ENCODE assay signal across 1 cellular context in the genomic region with DNA sequence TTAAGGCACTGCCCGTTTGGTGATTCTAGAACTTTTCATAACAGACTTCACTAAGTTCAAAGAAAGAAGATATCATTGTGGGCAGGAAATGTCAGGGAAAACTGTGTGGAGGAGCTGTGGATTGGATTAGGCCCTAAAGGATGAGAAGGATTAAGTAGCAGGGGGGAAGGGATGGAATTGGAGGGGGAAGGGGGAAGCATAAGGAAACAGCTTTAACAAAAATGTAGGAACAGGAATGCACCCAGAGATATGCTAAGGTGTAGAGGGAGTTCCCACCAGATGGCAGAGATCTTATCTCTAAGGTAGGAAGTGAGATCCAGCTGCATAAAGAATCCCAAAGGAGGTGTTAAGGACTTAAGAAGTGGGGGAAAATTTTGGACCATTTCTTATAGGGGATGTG.
A peak's percentile ranks its signal among the peaks of the same experiment; 100 is the strongest.
TF ChIP-seq lines count a peak whose summit lies in the region.

No MANE protein-coding gene starts in this region.

TF ChIP-seq in GM23338, 12 proteins besides CTCF, POLR2A, EP300 and RAD21 (continued from another document):
- TF ChIP-seq REST (IDR thresholded peaks at IDR 0.05; ENCODE audit: unreplicated experiment) (no peak), NANOG (IDR thresholded peaks at IDR 0.05; ENCODE audit: borderline replicate concordance) (peak; percentile 81), STAT1 (IDR thresholded peaks at IDR 0.05; ENCODE audit: unreplicated experiment) (no peak), EZH2phosphoT487 (IDR thresholded peaks at IDR 0.05; ENCODE audit: unreplicated experiment) (no peak), POLR2AphosphoS5 (IDR thresholded peaks at IDR 0.05; ENCODE audit: low read depth) (peak; percentile 46; the same call in 1 of the 2 replicates), JUNB (IDR thresholded peaks at IDR 0.05; ENCODE audit: unreplicated experiment) (no peak), EZH2 (IDR thresholded peaks at IDR 0.05; ENCODE audit: low read depth, unreplicated experiment) (no peak), CREB1 (CRISPR knock-in tag; IDR thresholded peaks at IDR 0.05; ENCODE audit: low read depth) (no peak)
- TF ChIP-seq, protein P1, sequence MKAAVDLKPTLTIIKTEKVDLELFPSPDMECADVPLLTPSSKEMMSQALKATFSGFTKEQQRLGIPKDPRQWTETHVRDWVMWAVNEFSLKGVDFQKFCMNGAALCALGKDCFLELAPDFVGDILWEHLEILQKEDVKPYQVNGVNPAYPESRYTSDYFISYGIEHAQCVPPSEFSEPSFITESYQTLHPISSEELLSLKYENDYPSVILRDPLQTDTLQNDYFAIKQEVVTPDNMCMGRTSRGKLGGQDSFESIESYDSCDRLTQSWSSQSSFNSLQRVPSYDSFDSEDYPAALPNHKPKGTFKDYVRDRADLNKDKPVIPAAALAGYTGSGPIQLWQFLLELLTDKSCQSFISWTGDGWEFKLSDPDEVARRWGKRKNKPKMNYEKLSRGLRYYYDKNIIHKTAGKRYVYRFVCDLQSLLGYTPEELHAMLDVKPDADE (IDR thresholded peaks at IDR 0.05): peak; percentile 66; the same call in 1 of the 2 replicates
TF ChIP-seq in GM23338: peak in this region for 3.
